18 cellular contexts compared by ENCODE assay signal in genomic region chr15:40232625-40233070, GRCh38. TPM values are rescaled to one million over a fixed set of nuclear protein-coding genes. Genes with fewer than 3 reads are reported as not detected.
DNase-seq lines count a peak whose midpoint lies in the region; ATAC-seq and TF ChIP-seq lines count a peak whose summit lies in the region.
"Had no signal": no experiment of that assay in that cellular context is flagged by ENCODE, and none has a peak within 500 bp of the region (broad histone marks: within the 10 kb centered on the region; RNA-seq: fewer than 3 reads in every experiment).

No MANE protein-coding gene starts in this region.

- H3K4me1 ChIP-seq in neutrophil (ENCODE audit: control insufficient read depth in 1 of 2, insufficient read depth in 1 of 2, low read depth in 1 of 2, low read length in 1 of 2): peaks cover 25 to 33% of the 10 kb centered on the region in 2 experiments

- no peaks in the 10 kb centered on the region for H3K36me3 Mint-ChIP-seq in Calu3 (ENCODE audit: insufficient read depth, unreplicated experiment)

- no TSS peak for BruUV-seq in Calu3 (replicated peaks; lab: Mats Ljungman, UMichigan)

- H3K4me3 ChIP-seq in epithelial cell of esophagus (ENCODE audit: low read length): no peak overlapping the region
- H3K4me3 ChIP-seq in neutrophil (ENCODE audit: low read depth in 1 of 2, low read length in 1 of 2): no peak overlapping the region
- H3K4me3 ChIP-seq: lung, SJCRH30 had no signal

- no peaks in the 10 kb centered on the region for H3K9me3 ChIP-seq in neutrophil
- H3K9me3 ChIP-seq: SJCRH30 had no signal

- TF ChIP-seq CTCF in epithelial cell of esophagus (IDR thresholded peaks at IDR 0.05; ENCODE audit: insufficient read depth, low read depth, low read length, missing control alignments) (no peak), neutrophil (IDR thresholded peaks at IDR 0.05) (no peak), Calu3 (IDR thresholded peaks at IDR 0.05; ENCODE audit: unreplicated experiment) (no peak)

- no peaks in the 10 kb centered on the region for H3K27me3 ChIP-seq in neutrophil
- H3K27me3 ChIP-seq: SJCRH30 had no signal

- CTCF ChIA-PET in Calu3 (lab: Charles Lee): no interaction called here

- intact Hi-C loops in Calu3 (cut with micrococcal nuclease; ENCODE audit: unreplicated experiment): no loop called here

- no peak overlapping the region for H3K4me3 Mint-ChIP-seq in Calu3 (ENCODE audit: low read depth, unreplicated experiment)
- H3K4me3 Mint-ChIP-seq: activated CD8-positive, alpha-beta memory T cell treated with anti-CD3 and anti-CD28 coated beads, Interleukin-2, amount 10 ng/mL, durations not matched to agents 7 days and 5 days; activated naive CD4-positive, alpha-beta T cell treated with anti-CD3 and anti-CD28 coated beads, Interleukin-2, amount 10 ng/mL, durations not matched to agents 7 days and 5 days had no signal

- H3K27me3 Mint-ChIP-seq in Calu3 (ENCODE audit: unreplicated experiment): no peaks in the 10 kb centered on the region

- H3K27ac Mint-ChIP-seq in Calu3 (ENCODE audit: unreplicated experiment): no peak overlapping the region
- H3K27ac Mint-ChIP-seq: activated CD8-positive, alpha-beta memory T cell treated with anti-CD3 and anti-CD28 coated beads, Interleukin-2, amount 10 ng/mL, durations not matched to agents 7 days and 5 days; activated naive CD4-positive, alpha-beta T cell treated with anti-CD3 and anti-CD28 coated beads, Interleukin-2, amount 10 ng/mL, durations not matched to agents 7 days and 5 days had no signal

- ATAC-seq in GM21619 (IDR thresholded peaks at IDR 0.05; ENCODE audit: unreplicated experiment): no peak
- ATAC-seq: activated CD8-positive, alpha-beta memory T cell treated with anti-CD3 and anti-CD28 coated beads, Interleukin-2, amount 10 ng/mL, durations not matched to agents 7 days and 5 days had no signal

- DNase-seq in DMS79 treated with DMSO at 0.1 percent for 48 hours (lab: John Stamatoyannopoulos, UW): peak; percentile 23
- no peak for DNase-seq in DMS79 (lab: John Stamatoyannopoulos, UW)
- peak; percentile 13 for DNase-seq in OCI-M1 (lab: John Stamatoyannopoulos, UW)
- DNase-seq in epithelial cell of esophagus (ENCODE audit: low read depth): peak; percentile 45
- no peak for DNase-seq in Kasumi-1 (lab: John Stamatoyannopoulos, UW)
- no peak for DNase-seq in Calu3
- DNase-seq: activated CD4-positive, CD25-positive, alpha-beta regulatory T cell; activated naive CD4-positive, alpha-beta T cell treated with anti-CD3 and anti-CD28 coated beads, Interleukin-2, amount 10 ng/mL, durations not matched to agents 7 days and 5 days; caudate nucleus; NCI-H1417 treated with DMSO at 0.1 percent for 48 hours; NCI-H526 treated with DMSO at 0.1 percent for 48 hours; SJCRH30 had no signal

- no peaks in the 10 kb centered on the region for H3K4me1 Mint-ChIP-seq in Calu3 (ENCODE audit: low read depth, unreplicated experiment)

- H3K27ac ChIP-seq in neutrophil: peak overlapping the region; percentile 7
- H3K27ac ChIP-seq: SJCRH30 had no signal

- peaks cover 9% of the 10 kb centered on the region for H3K36me3 ChIP-seq in neutrophil

- H3K9me3 Mint-ChIP-seq in Calu3 (ENCODE audit: low read depth, unreplicated experiment): no peaks in the 10 kb centered on the region
- H3K9me3 Mint-ChIP-seq: activated naive CD4-positive, alpha-beta T cell treated with anti-CD3 and anti-CD28 coated beads, Interleukin-2, amount 10 ng/mL, durations not matched to agents 7 days and 5 days had no signal

RNA-seq across cellular contexts. Expression of gene PAK6, which starts 6.2 kb away (rescaled TPM):
- 7.0 and 7.1 TPM in 2 replicates for total RNA-seq in Calu3 (2022)
- total RNA-seq: endothelial cell of umbilical vein, SJCRH30 had no signal

RNA-seq across cellular contexts. Expression of gene ANKRD63, which starts 50.2 kb away (rescaled TPM):
- total RNA-seq in Calu3 (2022): 0.56 TPM in 1 of 2 replicates, not detected in the other
- total RNA-seq: A172; activated CD8-positive, alpha-beta memory T cell treated with anti-CD3 and anti-CD28 coated beads, Interleukin-2, amount 10 ng/mL, durations not matched to agents 7 days and 5 days; endothelial cell of umbilical vein; lung had no signal

Comparison
In these comparisons a context has a peak if more than half of its experiments do, and no peak if none do; other contexts are left out.
1. DNase-seq: peak in DMS79 treated with DMSO at 0.1 percent for 48 hours (single experiment), OCI-M1 (single experiment) and epithelial cell of esophagus (single experiment); none in DMS79 (single experiment), Kasumi-1 (0 of 2) and Calu3 (single experiment).